In the genomic region with DNA sequence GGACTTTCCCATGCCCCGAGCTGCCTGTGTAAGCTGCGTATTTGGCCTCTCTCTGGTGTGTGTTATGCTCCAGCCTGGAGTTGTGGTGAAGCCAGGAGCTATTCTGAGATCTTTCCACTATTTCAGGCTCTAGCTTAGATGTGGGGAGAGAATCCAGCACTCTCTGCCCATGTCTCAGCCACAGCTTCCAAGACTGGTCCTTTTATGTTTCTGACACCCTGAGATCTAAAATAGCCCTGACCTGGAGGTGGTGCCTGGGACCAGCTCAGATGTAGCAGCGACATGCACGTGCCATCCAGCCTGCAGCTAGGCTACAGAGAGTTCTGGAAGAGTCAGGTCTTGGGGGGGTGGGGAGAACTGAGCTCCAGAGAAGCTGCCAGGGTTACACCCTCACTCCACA, we compare ENCODE assay signal across 17 cellular contexts.
DNase-seq lines count a peak whose midpoint lies in the region; ATAC-seq and TF ChIP-seq lines count a peak whose summit lies in the region.
"Had no signal": no experiment of that assay in that cellular context is flagged by ENCODE, and none has a peak within 500 bp of the region (broad histone marks: within the 10 kb centered on the region; RNA-seq: fewer than 3 reads in every experiment).

No MANE protein-coding gene starts in this region.

- CTCF ChIA-PET in IMR-90 (lab: Yijun Ruan, JAX) = no interaction called here

- H3K9ac ChIP-seq in IMR-90 (ENCODE audit: low read depth, low read length) (no peak overlapping the region), muscle layer of colon (ENCODE audit: low read length) (peak overlapping the region; percentile 17), skeletal muscle tissue (ENCODE audit: low read depth in 1 of 3, low read length in 3 of 3) (peak overlapping the region; percentile 67 to 88 (median 84))
- H3K9ac ChIP-seq: BLaER1 treated with 17β-estradiol and CSF1 and Interleukin-3, amounts not matched to agents 10 nM and 100 nM had no signal

- H3K9me3 Mint-ChIP-seq in activated T-helper 1 cell treated with anti-CD3 and anti-CD28 coated beads, Interleukin-12 subunit alpha, Interleukin-12 subunit beta, Interleukin-2, Interleukin-4 antibody, amounts not matched to agents 30 ng/mL and 10 ng/mL and 1 ng/mL, durations not matched to agents 14 hours and 24 hours and 36 hours = no peaks in the 10 kb centered on the region

- no peak overlapping the region for H2AFZ ChIP-seq in IMR-90 (replicated peaks; ENCODE audit: low read length, poor library complexity)

- no peaks in the 10 kb centered on the region for H4K20me1 ChIP-seq in IMR-90 (ENCODE audit: insufficient read depth, low read length)
- H4K20me1 ChIP-seq: BLaER1 treated with 17β-estradiol and CSF1 and Interleukin-3, amounts not matched to agents 10 nM and 100 nM had no signal

- H3K14ac ChIP-seq in IMR-90 (replicated peaks; ENCODE audit: low read depth, low read length) = no peak overlapping the region

- DNase-seq in IMR-90 (no peak), fibroblast of the aortic adventitia (ENCODE audit: low read depth) (peak; percentile 20), GOT3 (lab: John Stamatoyannopoulos, UW) (no peak), lower lobe of right lung (no peak), UCSD-AML1 (lab: John Stamatoyannopoulos, UW; ENCODE audit: unreplicated experiment) (no peak)
- DNase-seq in activated T-helper 1 cell treated with anti-CD3 and anti-CD28 coated beads, Interleukin-12 subunit alpha, Interleukin-12 subunit beta, Interleukin-2, Interleukin-4 antibody, amounts not matched to agents 30 ng/mL and 10 ng/mL and 1 ng/mL, durations not matched to agents 14 hours and 24 hours and 36 hours (ENCODE audit: low spot score) = no peak
- DNase-seq: DMS153, EL, H7, MG63, NCI-H187 treated with DMSO at 0.1 percent for 48 hours, NCI-H446, NCI-H748 treated with DMSO at 0.1 percent for 48 hours, PC-3 had no signal

- H3K79me1 ChIP-seq in IMR-90 (ENCODE audit: low read depth in 1 of 2, low read length in 2 of 2) = peaks cover 0 to 10% of the 10 kb centered on the region in 2 experiments; a peak in 1 of 4 replicates

- no peak overlapping the region for H2BK120ac ChIP-seq in IMR-90 (ENCODE audit: low read depth, low read length)

- no peak overlapping the region for H3K4me3 Mint-ChIP-seq in activated T-helper 1 cell treated with anti-CD3 and anti-CD28 coated beads, Interleukin-12 subunit alpha, Interleukin-12 subunit beta, Interleukin-2, Interleukin-4 antibody, amounts not matched to agents 30 ng/mL and 10 ng/mL and 1 ng/mL, durations not matched to agents 14 hours and 24 hours and 36 hours

- peak overlapping the region; percentile 20; the same call in 1 of the 2 replicates for H2AK5ac ChIP-seq in IMR-90 (ENCODE audit: low read depth, low read length)

- no peak for TF ChIP-seq CTCF in IMR-90 (conservative IDR thresholded peaks at IDR 0.05; ENCODE audit: low read depth, low read length)
- no peak for TF ChIP-seq CTCF in fibroblast of the aortic adventitia (IDR thresholded peaks at IDR 0.05; ENCODE audit: insufficient read depth, low read length)
- TF ChIP-seq CTCF in lower lobe of right lung (IDR thresholded peaks at IDR 0.05) = no peak

- in situ Hi-C loops in IMR-90 (cut with MboI; ENCODE audit: low sequenced_read_pairs) = no loop called here

- no peak overlapping the region for H3K56ac ChIP-seq in IMR-90 (ENCODE audit: extremely low read depth, insufficient read depth, low read length)

- H3K4me1 ChIP-seq in IMR-90 (ENCODE audit: control insufficient read depth, insufficient read depth, low read length) = peaks cover 23% of the 10 kb centered on the region
- H3K4me1 ChIP-seq in muscle layer of colon (ENCODE audit: insufficient read depth, low read length) = peaks cover 48% of the 10 kb centered on the region
- H3K4me1 ChIP-seq in skeletal muscle tissue (ENCODE audit: control insufficient read depth in 3 of 3, insufficient read depth in 3 of 3, low read length in 3 of 3) = peaks cover 80 to 90% (median 88%) of the 10 kb centered on the region in 3 donors
- H3K4me1 ChIP-seq in lower lobe of right lung = no peaks in the 10 kb centered on the region

- no peaks in the 10 kb centered on the region for H3K4me1 Mint-ChIP-seq in activated T-helper 1 cell treated with anti-CD3 and anti-CD28 coated beads, Interleukin-12 subunit alpha, Interleukin-12 subunit beta, Interleukin-2, Interleukin-4 antibody, amounts not matched to agents 30 ng/mL and 10 ng/mL and 1 ng/mL, durations not matched to agents 14 hours and 24 hours and 36 hours (ENCODE audit: low read depth)

- H3K23ac ChIP-seq in IMR-90 (ENCODE audit: low read depth, low read length) = no peak overlapping the region

- no peak overlapping the region for H4K91ac ChIP-seq in IMR-90 (ENCODE audit: insufficient read depth, low read depth, low read length)

- no peak overlapping the region for H4K5ac ChIP-seq in IMR-90 (ENCODE audit: low read depth, low read length)

- H3K27ac Mint-ChIP-seq in activated T-helper 1 cell treated with anti-CD3 and anti-CD28 coated beads, Interleukin-12 subunit alpha, Interleukin-12 subunit beta, Interleukin-2, Interleukin-4 antibody, amounts not matched to agents 30 ng/mL and 10 ng/mL and 1 ng/mL, durations not matched to agents 14 hours and 24 hours and 36 hours = no peak overlapping the region

- no peaks in the 10 kb centered on the region for H3K9me3 ChIP-seq in IMR-90 (ENCODE audit: control insufficient read depth, insufficient read depth, low read length)
- no peaks in the 10 kb centered on the region for H3K9me3 ChIP-seq in muscle layer of colon (ENCODE audit: low read length)
- H3K9me3 ChIP-seq in skeletal muscle tissue (ENCODE audit: control insufficient read depth in 3 of 3, low read length in 3 of 3) = no peaks in the 10 kb centered on the region
- no peaks in the 10 kb centered on the region for H3K9me3 ChIP-seq in lower lobe of right lung
- H3K9me3 ChIP-seq: BLaER1 treated with 17β-estradiol and CSF1 and Interleukin-3, amounts not matched to agents 10 nM and 100 nM; MG63 had no signal

- BruUV-seq in IMR-90 (replicated peaks; lab: Mats Ljungman, UMichigan) = no TSS peak

- H3K36me3 Mint-ChIP-seq in activated T-helper 1 cell treated with anti-CD3 and anti-CD28 coated beads, Interleukin-12 subunit alpha, Interleukin-12 subunit beta, Interleukin-2, Interleukin-4 antibody, amounts not matched to agents 30 ng/mL and 10 ng/mL and 1 ng/mL, durations not matched to agents 14 hours and 24 hours and 36 hours (ENCODE audit: low read depth) = no peaks in the 10 kb centered on the region

- no peak overlapping the region for H3K27ac ChIP-seq in IMR-90 (ENCODE audit: insufficient read depth, low read length)
- H3K27ac ChIP-seq in muscle layer of colon (ENCODE audit: low read depth, low read length) = peak overlapping the region; percentile 43
- peak overlapping the region; percentile 87 for H3K27ac ChIP-seq in skeletal muscle tissue (ENCODE audit: low read depth, low read length)
- no peak overlapping the region for H3K27ac ChIP-seq in lower lobe of right lung
- H3K27ac ChIP-seq: BLaER1 treated with 17β-estradiol and CSF1 and Interleukin-3, amounts not matched to agents 10 nM and 100 nM had no signal

- H3K36me3 ChIP-seq in IMR-90 (ENCODE audit: control insufficient read depth, insufficient read depth, low read length) = no peaks in the 10 kb centered on the region
- no peaks in the 10 kb centered on the region for H3K36me3 ChIP-seq in muscle layer of colon (ENCODE audit: insufficient read depth, low read length)
- no peaks in the 10 kb centered on the region for H3K36me3 ChIP-seq in skeletal muscle tissue (ENCODE audit: control insufficient read depth in 3 of 3, insufficient read depth in 3 of 3, low read length in 3 of 3)
- H3K36me3 ChIP-seq in lower lobe of right lung = no peaks in the 10 kb centered on the region
- H3K36me3 ChIP-seq: BLaER1 treated with 17β-estradiol and CSF1 and Interleukin-3, amounts not matched to agents 10 nM and 100 nM; MG63 had no signal

- H2BK5ac ChIP-seq in IMR-90 (ENCODE audit: low read depth, low read length, poor library complexity, severe bottlenecking) = no peak overlapping the region

- no peak overlapping the region for H2AK9ac ChIP-seq in IMR-90 (replicated peaks; ENCODE audit: low read depth, low read length, poor library complexity)

- intact Hi-C loops in IMR-90 (cut with micrococcal nuclease) (no loop called here), lower lobe of right lung (cut with DNase I) (no loop called here)
- intact Hi-C loops in activated T-helper 1 cell treated with anti-CD3 and anti-CD28 coated beads, Interleukin-12 subunit alpha, Interleukin-12 subunit beta, Interleukin-2, Interleukin-4 antibody, amounts not matched to agents 30 ng/mL and 10 ng/mL and 1 ng/mL, durations not matched to agents 14 hours and 24 hours and 36 hours (cut with micrococcal nuclease) = no loop called here

- H3K4me3 ChIP-seq in IMR-90 (ENCODE audit: insufficient read depth, low read depth, low read length) (no peak overlapping the region), fibroblast of the aortic adventitia (ENCODE audit: low read depth, low read length) (no peak overlapping the region), muscle layer of colon (ENCODE audit: low read depth in 1 of 2, low read length in 2 of 2) (peak overlapping the region in 1 of 2 donors; percentile 34), skeletal muscle tissue (ENCODE audit: low read length in 3 of 3) (peak overlapping the region; percentile 45 to 70 (median 57)), lower lobe of right lung (no peak overlapping the region)
- H3K4me3 ChIP-seq: BLaER1 treated with 17β-estradiol and CSF1 and Interleukin-3, amounts not matched to agents 10 nM and 100 nM had no signal

- no peak overlapping the region for H4K8ac ChIP-seq in IMR-90 (ENCODE audit: low read depth in 2 of 2, low read length in 2 of 2)

- H3K27me3 ChIP-seq in IMR-90 (ENCODE audit: control insufficient read depth, insufficient read depth, low read length) (no peaks in the 10 kb centered on the region), muscle layer of colon (ENCODE audit: control insufficient read depth in 1 of 2, insufficient read depth in 2 of 2, low read length in 2 of 2) (no peaks in the 10 kb centered on the region), skeletal muscle tissue (ENCODE audit: control insufficient read depth in 3 of 3, insufficient read depth in 3 of 3, low read length in 3 of 3) (no peaks in the 10 kb centered on the region), lower lobe of right lung (ENCODE audit: low read depth) (no peaks in the 10 kb centered on the region)
- H3K27me3 ChIP-seq: BLaER1 treated with 17β-estradiol and CSF1 and Interleukin-3, amounts not matched to agents 10 nM and 100 nM; MG63 had no signal

- H3K4ac ChIP-seq in IMR-90 (ENCODE audit: low read depth, low read length) = no peak overlapping the region

- TF ChIP-seq POLR2A in IMR-90 (IDR thresholded peaks at IDR 0.05; ENCODE audit: low read depth, low read length) = no peak

- no peak overlapping the region for H3K4me2 ChIP-seq in IMR-90 (ENCODE audit: low read depth, low read length)
- H3K4me2 ChIP-seq: BLaER1 treated with 17β-estradiol and CSF1 and Interleukin-3, amounts not matched to agents 10 nM and 100 nM had no signal

- peaks cover 26% of the 10 kb centered on the region for H3K9me1 ChIP-seq in IMR-90 (ENCODE audit: insufficient read depth, low read length)

- no peak for TF ChIP-seq RAD21 in IMR-90 (IDR thresholded peaks at IDR 0.05; ENCODE audit: low read length)

- POLR2A ChIA-PET in IMR-90 (lab: Charles Lee; ENCODE audit: unreplicated experiment) = no interaction called here

- H3K18ac ChIP-seq in IMR-90 (ENCODE audit: low read depth, low read length) = no peak overlapping the region

- no peak overlapping the region for H2BK20ac ChIP-seq in IMR-90 (ENCODE audit: low read depth, low read length)

- dilution Hi-C loops in IMR-90 (cut with HindIII; ENCODE audit: low sequenced_read_pairs, unreplicated experiment) = no loop called here

- peaks cover 9% of the 10 kb centered on the region for H3K27me3 Mint-ChIP-seq in activated T-helper 1 cell treated with anti-CD3 and anti-CD28 coated beads, Interleukin-12 subunit alpha, Interleukin-12 subunit beta, Interleukin-2, Interleukin-4 antibody, amounts not matched to agents 30 ng/mL and 10 ng/mL and 1 ng/mL, durations not matched to agents 14 hours and 24 hours and 36 hours (ENCODE audit: insufficient read depth)

- no peak overlapping the region for H2BK15ac ChIP-seq in IMR-90 (ENCODE audit: low read depth, low read length)

- ATAC-seq in IMR-90 (ENCODE audit: low read depth) = no peak
- no peak for ATAC-seq in lower lobe of right lung
- ATAC-seq: PC-3 had no signal

- no CpG with 5 or more reads among the region's 4 CpGs for WGBS in IMR-90 (ENCODE audit: extremely low coverage in 2 of 2, insufficient read length in 1 of 2), 2 experiments

Comparison
In these comparisons a context has a peak if more than half of its experiments do, and no peak if none do; other contexts are left out.
1. H3K27ac ChIP-seq: peak in muscle layer of colon (single experiment) and skeletal muscle tissue (single experiment); none in IMR-90 (single experiment) and lower lobe of right lung (single experiment).
2. H3K4me3 ChIP-seq: peak in skeletal muscle tissue (3 of 3); none in IMR-90 (single experiment), fibroblast of the aortic adventitia (single experiment) and lower lobe of right lung (single experiment).